1 cellular context compared by ENCODE assay signal in genomic region chr16:275041-275621, GRCh38.
TF ChIP-seq lines count a peak whose summit lies in the region.

No MANE protein-coding gene starts in this region.

TF ChIP-seq in GM12878, 131 proteins besides CTCF, POLR2A, EP300 and RAD21:
- TF ChIP-seq ATF7 (IDR thresholded peaks at IDR 0.05; ENCODE audit: low read depth) (no peak), BCL3 (IDR thresholded peaks at IDR 0.05; ENCODE audit: borderline replicate concordance, insufficient read depth, low read depth, low read length, poor library complexity, severe bottlenecking) (no peak), HCFC1 (IDR thresholded peaks at IDR 0.05; ENCODE audit: low read length) (no peak), HDAC6 (IDR thresholded peaks at IDR 0.05; ENCODE audit: unreplicated experiment) (peak; percentile 86), ZNF24 (IDR thresholded peaks at IDR 0.05) (no peak), SUZ12 (IDR thresholded peaks at IDR 0.05; ENCODE audit: unreplicated experiment) (peak; percentile 73), WRNIP1 (IDR thresholded peaks at IDR 0.05; ENCODE audit: borderline replicate concordance, low read depth, low read length) (no peak), SMAD5 (IDR thresholded peaks at IDR 0.05; ENCODE audit: low read depth) (no peak), ZNF592 (IDR thresholded peaks at IDR 0.05) (no peak), CEBPB (IDR thresholded peaks at IDR 0.05; ENCODE audit: borderline replicate concordance in 1 of 2, low read depth in 2 of 2, low read length in 2 of 2) (no peak), PML (IDR thresholded peaks at IDR 0.05; ENCODE audit: low read length) (no peak), TAF1 (IDR thresholded peaks at IDR 0.05; ENCODE audit: borderline replicate concordance, low read depth, low read length) (no peak)
